ENCODE assay signal across 7 cellular contexts in the genomic region with DNA sequence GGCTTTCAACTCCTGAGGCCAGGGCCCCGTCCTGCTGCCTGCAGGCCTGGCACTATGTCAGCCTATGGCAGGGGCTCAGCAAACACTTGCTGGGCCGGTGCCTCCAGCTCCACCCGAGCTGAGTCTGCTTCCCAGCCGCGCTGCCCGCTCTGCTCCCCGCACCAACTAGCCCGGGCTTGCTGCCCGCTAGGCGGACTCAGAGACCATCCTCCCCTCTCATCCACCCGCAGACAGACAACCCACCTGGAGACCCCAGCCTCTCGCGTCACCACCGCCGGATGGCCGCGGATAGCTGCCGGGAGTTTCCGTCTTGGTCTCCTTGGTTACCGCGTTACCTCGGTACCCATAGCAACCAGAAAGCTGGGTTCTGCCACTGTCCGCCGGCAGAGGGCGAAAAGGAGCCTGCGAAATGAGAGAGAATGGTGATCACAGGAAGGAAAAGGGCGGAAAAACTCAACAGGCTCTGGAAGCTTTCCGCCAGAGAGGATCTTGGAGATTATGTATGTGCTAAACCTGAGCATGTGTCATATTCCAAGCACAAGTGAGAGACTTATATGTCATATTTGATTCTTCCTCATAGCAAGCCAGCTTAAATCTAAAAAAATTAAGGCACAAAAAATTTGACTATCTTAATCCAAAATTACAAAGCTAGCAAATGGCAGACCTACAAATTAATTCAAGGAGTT. TPM values are rescaled to one million over a fixed set of nuclear protein-coding genes. Genes with fewer than 3 reads are reported as not detected.
DNase-seq lines count a peak whose midpoint lies in the region; ATAC-seq and FAIRE-seq lines count a peak whose summit lies in the region.

A gene with protein sequence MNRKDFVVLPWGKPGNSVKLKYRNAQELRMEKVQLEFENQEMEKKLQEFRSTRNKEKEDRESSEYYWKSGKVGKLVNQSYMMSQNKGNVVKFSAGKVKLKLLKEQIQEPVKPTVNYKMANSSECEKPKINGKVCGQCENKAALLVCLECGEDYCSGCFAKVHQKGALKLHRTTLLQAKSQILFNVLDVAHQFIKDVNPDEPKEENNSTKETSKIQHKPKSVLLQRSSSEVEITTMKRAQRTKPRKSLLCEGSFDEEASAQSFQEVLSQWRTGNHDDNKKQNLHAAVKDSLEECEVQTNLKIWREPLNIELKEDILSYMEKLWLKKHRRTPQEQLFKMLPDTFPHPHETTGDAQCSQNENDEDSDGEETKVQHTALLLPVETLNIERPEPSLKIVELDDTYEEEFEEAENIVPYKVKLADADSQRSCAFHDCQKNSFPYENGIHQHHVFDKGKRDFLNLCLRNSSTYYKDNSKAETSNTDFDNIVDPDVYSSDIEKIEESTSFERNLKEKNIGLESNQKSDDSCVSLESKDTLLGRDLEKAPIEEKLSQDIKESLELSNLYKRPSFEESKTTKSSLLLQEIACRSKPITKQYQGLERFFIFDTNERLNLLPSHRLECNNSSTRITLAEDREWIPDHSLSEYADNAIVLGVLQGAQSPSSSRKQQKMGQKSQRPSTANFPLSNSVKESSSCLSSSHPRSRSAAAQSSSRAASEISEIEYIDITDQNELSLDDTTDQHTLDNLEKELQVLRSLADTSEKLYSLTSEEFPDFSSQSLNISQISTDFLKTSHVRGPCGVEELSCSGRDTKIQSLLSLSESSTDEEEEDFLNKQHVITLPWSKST (minus strand): TSS at position 294 of the 686 bp plus-strand sequence. CDS start 7,396 bp downstream, outside the sequence.

- H3K9ac ChIP-seq in iPS-20b (ENCODE audit: low read depth, low read length), result peak within 1 kb of the TSS; percentile 29; the same call in 1 of the 2 replicates

- no peak for FAIRE-seq in small intestine (lab: Jason Lieb, UNC)

- H3K27me3 ChIP-seq in iPS-20b (ENCODE audit: insufficient read depth, low read length) (no peaks in the 10 kb centered on the region), small intestine (ENCODE audit: control insufficient read depth in 2 of 2, insufficient read depth in 2 of 2, low read length in 2 of 2) (no peaks in the 10 kb centered on the region)

- DNase-seq in NCI-H2107 treated with DMSO at 0.1 percent for 48 hours (lab: John Stamatoyannopoulos, UW; ENCODE audit: unreplicated experiment) (peak; percentile 89), UCSD-AML1 (lab: John Stamatoyannopoulos, UW; ENCODE audit: unreplicated experiment) (peak; percentile 68), brain pericyte (ENCODE audit: low read depth, low spot score) (peak; percentile 51), small intestine (peak; percentile 86)

- peak; percentile 100 for ATAC-seq in GM18519 (IDR thresholded peaks at IDR 0.05; ENCODE audit: low FRiP score, unreplicated experiment)
- ATAC-seq in HG03066 (IDR thresholded peaks at IDR 0.05; ENCODE audit: low read depth, unreplicated experiment), result peak; percentile 100

- H3K9me3 ChIP-seq in iPS-20b (ENCODE audit: insufficient read depth, low read depth, low read length), result no peaks in the 10 kb centered on the region
- H3K9me3 ChIP-seq in small intestine (ENCODE audit: control insufficient read depth, low read depth), result no peaks in the 10 kb centered on the region

- 1% methylated on average over 28 of the region's 28 CpGs for WGBS in small intestine, 3 donors

- H3K4me1 ChIP-seq in iPS-20b (ENCODE audit: insufficient read depth, low read length) (peaks cover 2% of the 10 kb centered on the region; the same call in 1 of the 2 replicates), small intestine (ENCODE audit: control insufficient read depth in 2 of 2, insufficient read depth in 1 of 2, low read depth in 1 of 2, low read length in 1 of 2) (no peaks in the 10 kb centered on the region)

- H3K36me3 ChIP-seq in iPS-20b (ENCODE audit: insufficient read depth, low read depth, low read length) (no peaks in the 10 kb centered on the region), small intestine (ENCODE audit: control insufficient read depth in 2 of 2, insufficient read depth in 2 of 2, low read length in 2 of 2) (no peaks in the 10 kb centered on the region)

- peak within 1 kb of the TSS; percentile 72 for H3K4me3 ChIP-seq in iPS-20b (ENCODE audit: low read length)
- H3K4me3 ChIP-seq in small intestine (ENCODE audit: low read depth in 1 of 2, low read length in 2 of 2), result peak within 1 kb of the TSS in 1 of 2 donors; percentile 26

- H3K27ac ChIP-seq in iPS-20b (ENCODE audit: low read length), result no peak within 1 kb of the TSS
- H3K27ac ChIP-seq in small intestine (ENCODE audit: low read depth in 1 of 2, low read length in 1 of 2), result no peak within 1 kb of the TSS

RNA-seq across cellular contexts. Expression of the gene that starts here (rescaled TPM):
- not detected for polyA plus RNA-seq in small intestine

Comparison
In these comparisons a context has a peak if more than half of its experiments do, and no peak if none do; other contexts are left out.
1. Peak in DNase-seq in small intestine; RNA of the gene not detected or under 1 TPM.